Comparison of ENCODE assay signal across 1 cellular context in the genomic region with DNA sequence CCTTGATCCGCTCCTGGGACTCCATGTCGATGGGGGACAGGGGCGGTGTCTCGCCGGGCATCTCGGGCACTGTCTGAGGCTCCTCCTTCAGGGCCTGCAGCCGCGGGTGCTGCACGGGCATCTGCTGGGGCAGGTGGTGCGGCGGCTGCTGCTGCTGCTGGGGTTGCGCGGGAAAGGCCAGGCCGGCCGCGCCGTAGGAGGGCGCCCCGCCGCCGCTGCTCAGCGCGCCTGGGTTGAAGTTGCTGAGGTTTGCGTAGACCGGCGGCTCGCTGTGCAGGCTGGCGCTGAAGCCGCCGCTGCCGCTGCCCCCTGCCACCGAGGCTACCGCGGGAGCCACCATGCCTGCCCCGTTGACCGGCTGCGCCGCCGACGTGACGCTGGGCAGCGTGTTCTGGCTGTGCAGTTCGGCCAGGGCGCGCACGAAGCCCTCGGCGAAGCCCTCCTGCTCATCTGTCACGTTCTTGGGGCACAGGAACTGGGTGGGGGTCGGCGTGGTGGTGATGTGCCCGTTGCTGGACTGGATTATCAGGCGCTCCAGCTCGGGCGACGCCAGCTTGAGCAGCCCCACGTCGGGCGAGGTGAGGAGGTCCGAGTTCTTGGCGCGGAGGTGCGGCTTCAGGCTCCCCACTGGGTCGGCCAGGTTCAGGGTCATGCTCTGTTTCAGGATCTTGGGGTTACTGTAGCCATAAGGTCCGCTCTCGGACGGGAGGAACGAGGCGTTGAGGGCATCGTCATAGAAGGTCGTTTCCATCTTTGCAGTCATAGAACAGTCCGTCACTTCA.
A peak's percentile ranks its signal among the peaks of the same experiment; 100 is the strongest.
TF ChIP-seq lines count a peak whose summit lies in the region.

No MANE protein-coding gene starts in this region.

TF ChIP-seq in K562, 482 proteins besides CTCF, POLR2A, EP300 and RAD21 (continued from another document and continues in another):
- TF ChIP-seq, protein P1, sequence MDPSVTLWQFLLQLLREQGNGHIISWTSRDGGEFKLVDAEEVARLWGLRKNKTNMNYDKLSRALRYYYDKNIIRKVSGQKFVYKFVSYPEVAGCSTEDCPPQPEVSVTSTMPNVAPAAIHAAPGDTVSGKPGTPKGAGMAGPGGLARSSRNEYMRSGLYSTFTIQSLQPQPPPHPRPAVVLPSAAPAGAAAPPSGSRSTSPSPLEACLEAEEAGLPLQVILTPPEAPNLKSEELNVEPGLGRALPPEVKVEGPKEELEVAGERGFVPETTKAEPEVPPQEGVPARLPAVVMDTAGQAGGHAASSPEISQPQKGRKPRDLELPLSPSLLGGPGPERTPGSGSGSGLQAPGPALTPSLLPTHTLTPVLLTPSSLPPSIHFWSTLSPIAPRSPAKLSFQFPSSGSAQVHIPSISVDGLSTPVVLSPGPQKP (CRISPR knock-in tag; IDR thresholded peaks at IDR 0.05): no peak
- TF ChIP-seq E2F3 (CRISPR knock-in tag; IDR thresholded peaks at IDR 0.05) (peak; percentile 71; the same call in 1 of the 2 replicates), SP1 (CRISPR knock-in tag; IDR thresholded peaks at IDR 0.05) (peak; percentile 70; the same call in 1 of the 2 replicates), U2AF1 (optimal IDR thresholded peaks at IDR 0.05; ENCODE audit: low read depth, low read length) (peak; percentile 72), SRSF3 (IDR thresholded peaks at IDR 0.05; ENCODE audit: insufficient read depth, low read length) (no peak), ATF1 (CRISPR knock-in tag; IDR thresholded peaks at IDR 0.05) (no peak), ATF1 (tag; IDR thresholded peaks at IDR 0.05) (0 out of 2 replicates have a peak, but pooled peaks have one; percentile 5), CCNT2 (IDR thresholded peaks at IDR 0.05; ENCODE audit: borderline replicate concordance, extremely low read depth, insufficient read length, low read depth, low read length) (peak; percentile 29), ESRRA (IDR thresholded peaks at IDR 0.05; ENCODE audit: borderline replicate concordance, low read depth) (peak; percentile 27; the same call in 1 of the 2 replicates), HDAC6 (IDR thresholded peaks at IDR 0.05; ENCODE audit: low read depth, low read length) (0 out of 2 replicates have a peak, but pooled peaks have one; percentile 39), CEBPG (CRISPR knock-in tag; IDR thresholded peaks at IDR 0.05) (peak; percentile 32; the same call in 1 of the 2 replicates), CEBPG (tag; conservative IDR thresholded peaks at IDR 0.05 in 1 of 2, IDR thresholded peaks at IDR 0.05 in 1 of 2) (no peak), ZBTB7A (IDR thresholded peaks at IDR 0.05; ENCODE audit: borderline replicate concordance, control insufficient read depth, low read depth, low read length) (no peak), FIP1L1 (IDR thresholded peaks at IDR 0.05; ENCODE audit: low read depth, low read length, poor library complexity, severe bottlenecking) (peak; percentile 90), ZC3H4 (CRISPR knock-in tag; IDR thresholded peaks at IDR 0.05; ENCODE audit: borderline replicate concordance) (peak; percentile 91; the same call in 1 of the 2 replicates), RBM22 (IDR thresholded peaks at IDR 0.05; ENCODE audit: low read depth, low read length, poor library complexity, severe bottlenecking) (peak; percentile 91), NR3C1 (CRISPR knock-in tag; IDR thresholded peaks at IDR 0.05) (peak; percentile 65), FOXM1 (IDR thresholded peaks at IDR 0.05; ENCODE audit: low read depth) (no peak), FOXM1 (CRISPR knock-in tag; IDR thresholded peaks at IDR 0.05; ENCODE audit: low read depth) (0 out of 2 replicates have a peak, but pooled peaks have one; percentile 10)
- TF ChIP-seq, protein P2, sequence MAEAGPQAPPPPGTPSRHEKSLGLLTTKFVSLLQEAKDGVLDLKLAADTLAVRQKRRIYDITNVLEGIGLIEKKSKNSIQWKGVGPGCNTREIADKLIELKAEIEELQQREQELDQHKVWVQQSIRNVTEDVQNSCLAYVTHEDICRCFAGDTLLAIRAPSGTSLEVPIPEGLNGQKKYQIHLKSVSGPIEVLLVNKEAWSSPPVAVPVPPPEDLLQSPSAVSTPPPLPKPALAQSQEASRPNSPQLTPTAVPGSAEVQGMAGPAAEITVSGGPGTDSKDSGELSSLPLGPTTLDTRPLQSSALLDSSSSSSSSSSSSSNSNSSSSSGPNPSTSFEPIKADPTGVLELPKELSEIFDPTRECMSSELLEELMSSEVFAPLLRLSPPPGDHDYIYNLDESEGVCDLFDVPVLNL (CRISPR knock-in tag; IDR thresholded peaks at IDR 0.05; ENCODE audit: low read depth): 0 out of 2 replicates have a peak, but pooled peaks have one; percentile 11
- TF ChIP-seq, protein P3, sequence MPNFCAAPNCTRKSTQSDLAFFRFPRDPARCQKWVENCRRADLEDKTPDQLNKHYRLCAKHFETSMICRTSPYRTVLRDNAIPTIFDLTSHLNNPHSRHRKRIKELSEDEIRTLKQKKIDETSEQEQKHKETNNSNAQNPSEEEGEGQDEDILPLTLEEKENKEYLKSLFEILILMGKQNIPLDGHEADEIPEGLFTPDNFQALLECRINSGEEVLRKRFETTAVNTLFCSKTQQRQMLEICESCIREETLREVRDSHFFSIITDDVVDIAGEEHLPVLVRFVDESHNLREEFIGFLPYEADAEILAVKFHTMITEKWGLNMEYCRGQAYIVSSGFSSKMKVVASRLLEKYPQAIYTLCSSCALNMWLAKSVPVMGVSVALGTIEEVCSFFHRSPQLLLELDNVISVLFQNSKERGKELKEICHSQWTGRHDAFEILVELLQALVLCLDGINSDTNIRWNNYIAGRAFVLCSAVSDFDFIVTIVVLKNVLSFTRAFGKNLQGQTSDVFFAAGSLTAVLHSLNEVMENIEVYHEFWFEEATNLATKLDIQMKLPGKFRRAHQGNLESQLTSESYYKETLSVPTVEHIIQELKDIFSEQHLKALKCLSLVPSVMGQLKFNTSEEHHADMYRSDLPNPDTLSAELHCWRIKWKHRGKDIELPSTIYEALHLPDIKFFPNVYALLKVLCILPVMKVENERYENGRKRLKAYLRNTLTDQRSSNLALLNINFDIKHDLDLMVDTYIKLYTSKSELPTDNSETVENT (CRISPR knock-in tag; IDR thresholded peaks at IDR 0.05): peak; percentile 7; the same call in 1 of the 2 replicates
- TF ChIP-seq, protein P4, sequence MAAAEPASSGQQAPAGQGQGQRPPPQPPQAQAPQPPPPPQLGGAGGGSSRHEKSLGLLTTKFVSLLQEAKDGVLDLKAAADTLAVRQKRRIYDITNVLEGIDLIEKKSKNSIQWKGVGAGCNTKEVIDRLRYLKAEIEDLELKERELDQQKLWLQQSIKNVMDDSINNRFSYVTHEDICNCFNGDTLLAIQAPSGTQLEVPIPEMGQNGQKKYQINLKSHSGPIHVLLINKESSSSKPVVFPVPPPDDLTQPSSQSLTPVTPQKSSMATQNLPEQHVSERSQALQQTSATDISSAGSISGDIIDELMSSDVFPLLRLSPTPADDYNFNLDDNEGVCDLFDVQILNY (CRISPR knock-in tag; IDR thresholded peaks at IDR 0.05): peak; percentile 90; the same call in 1 of the 2 replicates
- TF ChIP-seq, protein P5, sequence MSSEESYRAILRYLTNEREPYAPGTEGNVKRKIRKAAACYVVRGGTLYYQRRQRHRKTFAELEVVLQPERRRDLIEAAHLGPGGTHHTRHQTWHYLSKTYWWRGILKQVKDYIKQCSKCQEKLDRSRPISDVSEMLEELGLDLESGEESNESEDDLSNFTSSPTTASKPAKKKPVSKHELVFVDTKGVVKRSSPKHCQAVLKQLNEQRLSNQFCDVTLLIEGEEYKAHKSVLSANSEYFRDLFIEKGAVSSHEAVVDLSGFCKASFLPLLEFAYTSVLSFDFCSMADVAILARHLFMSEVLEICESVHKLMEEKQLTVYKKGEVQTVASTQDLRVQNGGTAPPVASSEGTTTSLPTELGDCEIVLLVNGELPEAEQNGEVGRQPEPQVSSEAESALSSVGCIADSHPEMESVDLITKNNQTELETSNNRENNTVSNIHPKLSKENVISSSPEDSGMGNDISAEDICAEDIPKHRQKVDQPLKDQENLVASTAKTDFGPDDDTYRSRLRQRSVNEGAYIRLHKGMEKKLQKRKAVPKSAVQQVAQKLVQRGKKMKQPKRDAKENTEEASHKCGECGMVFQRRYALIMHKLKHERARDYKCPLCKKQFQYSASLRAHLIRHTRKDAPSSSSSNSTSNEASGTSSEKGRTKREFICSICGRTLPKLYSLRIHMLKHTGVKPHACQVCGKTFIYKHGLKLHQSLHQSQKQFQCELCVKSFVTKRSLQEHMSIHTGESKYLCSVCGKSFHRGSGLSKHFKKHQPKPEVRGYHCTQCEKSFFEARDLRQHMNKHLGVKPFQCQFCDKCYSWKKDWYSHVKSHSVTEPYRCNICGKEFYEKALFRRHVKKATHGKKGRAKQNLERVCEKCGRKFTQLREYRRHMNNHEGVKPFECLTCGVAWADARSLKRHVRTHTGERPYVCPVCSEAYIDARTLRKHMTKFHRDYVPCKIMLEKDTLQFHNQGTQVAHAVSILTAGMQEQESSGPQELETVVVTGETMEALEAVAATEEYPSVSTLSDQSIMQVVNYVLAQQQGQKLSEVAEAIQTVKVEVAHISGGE (CRISPR knock-in tag; IDR thresholded peaks at IDR 0.05): 0 out of 6 replicates have a peak, but pooled peaks of 1 of the 3 experiments have one; percentile 22
- TF ChIP-seq, protein P6, sequence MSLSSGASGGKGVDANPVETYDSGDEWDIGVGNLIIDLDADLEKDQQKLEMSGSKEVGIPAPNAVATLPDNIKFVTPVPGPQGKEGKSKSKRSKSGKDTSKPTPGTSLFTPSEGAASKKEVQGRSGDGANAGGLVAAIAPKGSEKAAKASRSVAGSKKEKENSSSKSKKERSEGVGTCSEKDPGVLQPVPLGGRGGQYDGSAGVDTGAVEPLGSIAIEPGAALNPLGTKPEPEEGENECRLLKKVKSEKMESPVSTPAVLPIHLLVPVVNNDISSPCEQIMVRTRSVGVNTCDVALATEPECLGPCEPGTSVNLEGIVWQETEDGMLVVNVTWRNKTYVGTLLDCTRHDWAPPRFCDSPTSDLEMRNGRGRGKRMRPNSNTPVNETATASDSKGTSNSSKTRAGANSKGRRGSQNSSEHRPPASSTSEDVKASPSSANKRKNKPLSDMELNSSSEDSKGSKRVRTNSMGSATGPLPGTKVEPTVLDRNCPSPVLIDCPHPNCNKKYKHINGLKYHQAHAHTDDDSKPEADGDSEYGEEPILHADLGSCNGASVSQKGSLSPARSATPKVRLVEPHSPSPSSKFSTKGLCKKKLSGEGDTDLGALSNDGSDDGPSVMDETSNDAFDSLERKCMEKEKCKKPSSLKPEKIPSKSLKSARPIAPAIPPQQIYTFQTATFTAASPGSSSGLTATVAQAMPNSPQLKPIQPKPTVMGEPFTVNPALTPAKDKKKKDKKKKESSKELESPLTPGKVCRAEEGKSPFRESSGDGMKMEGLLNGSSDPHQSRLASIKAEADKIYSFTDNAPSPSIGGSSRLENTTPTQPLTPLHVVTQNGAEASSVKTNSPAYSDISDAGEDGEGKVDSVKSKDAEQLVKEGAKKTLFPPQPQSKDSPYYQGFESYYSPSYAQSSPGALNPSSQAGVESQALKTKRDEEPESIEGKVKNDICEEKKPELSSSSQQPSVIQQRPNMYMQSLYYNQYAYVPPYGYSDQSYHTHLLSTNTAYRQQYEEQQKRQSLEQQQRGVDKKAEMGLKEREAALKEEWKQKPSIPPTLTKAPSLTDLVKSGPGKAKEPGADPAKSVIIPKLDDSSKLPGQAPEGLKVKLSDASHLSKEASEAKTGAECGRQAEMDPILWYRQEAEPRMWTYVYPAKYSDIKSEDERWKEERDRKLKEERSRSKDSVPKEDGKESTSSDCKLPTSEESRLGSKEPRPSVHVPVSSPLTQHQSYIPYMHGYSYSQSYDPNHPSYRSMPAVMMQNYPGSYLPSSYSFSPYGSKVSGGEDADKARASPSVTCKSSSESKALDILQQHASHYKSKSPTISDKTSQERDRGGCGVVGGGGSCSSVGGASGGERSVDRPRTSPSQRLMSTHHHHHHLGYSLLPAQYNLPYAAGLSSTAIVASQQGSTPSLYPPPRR (CRISPR knock-in tag; IDR thresholded peaks at IDR 0.05; ENCODE audit: borderline replicate concordance): peak; percentile 93
- TF ChIP-seq, protein P7, sequence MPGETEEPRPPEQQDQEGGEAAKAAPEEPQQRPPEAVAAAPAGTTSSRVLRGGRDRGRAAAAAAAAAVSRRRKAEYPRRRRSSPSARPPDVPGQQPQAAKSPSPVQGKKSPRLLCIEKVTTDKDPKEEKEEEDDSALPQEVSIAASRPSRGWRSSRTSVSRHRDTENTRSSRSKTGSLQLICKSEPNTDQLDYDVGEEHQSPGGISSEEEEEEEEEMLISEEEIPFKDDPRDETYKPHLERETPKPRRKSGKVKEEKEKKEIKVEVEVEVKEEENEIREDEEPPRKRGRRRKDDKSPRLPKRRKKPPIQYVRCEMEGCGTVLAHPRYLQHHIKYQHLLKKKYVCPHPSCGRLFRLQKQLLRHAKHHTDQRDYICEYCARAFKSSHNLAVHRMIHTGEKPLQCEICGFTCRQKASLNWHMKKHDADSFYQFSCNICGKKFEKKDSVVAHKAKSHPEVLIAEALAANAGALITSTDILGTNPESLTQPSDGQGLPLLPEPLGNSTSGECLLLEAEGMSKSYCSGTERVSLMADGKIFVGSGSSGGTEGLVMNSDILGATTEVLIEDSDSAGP (CRISPR knock-in tag; IDR thresholded peaks at IDR 0.05): peak; percentile 71; the same call in 1 of the 2 replicates
- TF ChIP-seq, protein P8, sequence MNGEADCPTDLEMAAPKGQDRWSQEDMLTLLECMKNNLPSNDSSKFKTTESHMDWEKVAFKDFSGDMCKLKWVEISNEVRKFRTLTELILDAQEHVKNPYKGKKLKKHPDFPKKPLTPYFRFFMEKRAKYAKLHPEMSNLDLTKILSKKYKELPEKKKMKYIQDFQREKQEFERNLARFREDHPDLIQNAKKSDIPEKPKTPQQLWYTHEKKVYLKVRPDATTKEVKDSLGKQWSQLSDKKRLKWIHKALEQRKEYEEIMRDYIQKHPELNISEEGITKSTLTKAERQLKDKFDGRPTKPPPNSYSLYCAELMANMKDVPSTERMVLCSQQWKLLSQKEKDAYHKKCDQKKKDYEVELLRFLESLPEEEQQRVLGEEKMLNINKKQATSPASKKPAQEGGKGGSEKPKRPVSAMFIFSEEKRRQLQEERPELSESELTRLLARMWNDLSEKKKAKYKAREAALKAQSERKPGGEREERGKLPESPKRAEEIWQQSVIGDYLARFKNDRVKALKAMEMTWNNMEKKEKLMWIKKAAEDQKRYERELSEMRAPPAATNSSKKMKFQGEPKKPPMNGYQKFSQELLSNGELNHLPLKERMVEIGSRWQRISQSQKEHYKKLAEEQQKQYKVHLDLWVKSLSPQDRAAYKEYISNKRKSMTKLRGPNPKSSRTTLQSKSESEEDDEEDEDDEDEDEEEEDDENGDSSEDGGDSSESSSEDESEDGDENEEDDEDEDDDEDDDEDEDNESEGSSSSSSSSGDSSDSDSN (IDR thresholded peaks at IDR 0.05; ENCODE audit: borderline replicate concordance in 1 of 2, low read depth in 2 of 2, low read length in 2 of 2): peak in 1 of 2 experiments; percentile 60; a peak in 2 of 4 replicates
